Comparison of ENCODE assay signal across 1 cellular context in the genomic region with DNA sequence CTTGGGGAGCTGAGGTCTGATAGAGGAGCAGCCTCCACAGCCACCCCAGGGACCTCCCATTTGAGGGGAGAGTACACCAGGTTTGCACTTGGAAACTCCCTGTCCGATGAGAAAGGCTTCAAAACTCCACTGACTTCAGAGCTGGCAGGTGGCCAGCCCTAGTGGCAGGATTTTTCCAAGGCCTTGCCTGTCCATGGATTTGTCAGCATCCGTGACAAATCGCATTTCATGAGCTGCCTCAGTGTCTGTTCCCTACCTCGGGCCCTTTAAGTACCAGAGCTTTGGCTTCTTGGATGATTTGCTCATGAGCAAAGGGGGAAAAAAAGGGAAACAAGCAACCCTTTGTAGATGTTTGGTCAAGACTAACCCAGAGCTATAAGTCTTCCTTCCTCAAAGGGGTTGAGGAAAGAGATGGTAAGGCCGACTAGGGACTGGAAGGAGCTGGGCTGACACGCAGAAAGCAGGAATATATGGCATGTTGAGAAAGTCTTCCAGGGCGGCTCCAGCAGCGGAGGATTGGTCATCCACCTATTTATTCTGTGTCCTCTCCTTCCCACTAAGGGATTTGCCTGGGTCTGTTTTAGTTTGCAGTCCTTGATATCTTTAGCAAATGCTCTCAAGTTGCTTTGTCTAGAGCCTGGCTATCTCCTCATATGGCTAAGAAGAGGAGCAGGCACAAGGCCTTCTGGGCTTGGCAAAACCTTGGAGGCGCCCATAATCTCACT.
TF ChIP-seq lines count a peak whose summit lies in the region.

No MANE protein-coding gene starts in this region.

TF ChIP-seq in WTC11, 78 proteins besides CTCF, POLR2A, EP300 and RAD21 (continued from another document):
- TF ChIP-seq ZBTB21 (CRISPR knock-in tag; IDR thresholded peaks at IDR 0.05; ENCODE audit: borderline replicate concordance) = no peak
- TF ChIP-seq ZNF671 (CRISPR knock-in tag; IDR thresholded peaks at IDR 0.05) = no peak
TF ChIP-seq in WTC11: peak in this region for 1.
